Comparison of ENCODE assay signal across 1 cellular context in genomic region chr7:101854084-101854865, GRCh38.
TF ChIP-seq lines count a peak whose summit lies in the region.

No MANE protein-coding gene starts in this region.

TF ChIP-seq in K562, 482 proteins besides CTCF, POLR2A, EP300 and RAD21:
- TF ChIP-seq PRDM10 (IDR thresholded peaks at IDR 0.05; ENCODE audit: partially characterized antibody) (peak; percentile 44), HDAC2 (IDR thresholded peaks at IDR 0.05) (no peak)
